10 cellular contexts compared by ENCODE assay signal in the genomic region with DNA sequence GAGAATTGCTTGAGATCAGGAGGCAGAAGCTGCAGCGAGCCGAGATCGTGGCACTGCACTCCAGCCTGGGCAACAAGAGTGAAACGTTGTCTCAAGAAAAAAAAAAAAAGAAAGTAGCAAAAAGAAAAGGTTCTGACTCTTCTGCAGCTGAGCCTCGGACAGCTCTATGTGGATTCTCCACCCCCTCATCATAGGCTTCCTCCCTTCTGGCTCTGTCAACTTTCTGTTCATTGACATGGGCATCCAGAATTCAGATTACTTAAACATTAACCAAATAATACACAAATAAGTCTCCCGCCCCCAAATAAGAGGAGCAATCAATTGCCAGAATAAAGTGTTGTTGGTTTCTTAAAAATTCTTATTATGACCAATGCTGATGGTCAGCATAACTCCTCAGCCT. TPM values are rescaled to one million over a fixed set of nuclear protein-coding genes. Genes with fewer than 3 reads are reported as not detected.
"Had no signal": no experiment of that assay in that cellular context is flagged by ENCODE, and none has a peak within 500 bp of the region (broad histone marks: within the 10 kb centered on the region; RNA-seq: fewer than 3 reads in every experiment).

No MANE protein-coding gene starts in this region.

- DNase-seq: GM23248, GOT3, H7, HFFc6, IMR-90 had no signal

- H3K27ac Mint-ChIP-seq: HFFc6 had no signal

- ATAC-seq: HCT116, K562 had no signal

- H3K9me3 ChIP-seq: HAP-1 had no signal

- H3K9me3 Mint-ChIP-seq: HFFc6 had no signal

- FAIRE-seq: K562 had no signal

- H3K4me3 Mint-ChIP-seq: HFFc6 had no signal

RNA-seq across cellular contexts. Expression of a gene that starts 39.3 kb away (rescaled TPM):
- total RNA-seq: GM23248, H4, H7, HFFc6, HT1080, IMR-90, K562 had no signal
- polyA plus RNA-seq: GM23248, IMR-90, K562 had no signal
